ENCODE assay signal across 12 cellular contexts in genomic region chr6:46138281-46138680, GRCh38. TPM values are rescaled to one million over a fixed set of nuclear protein-coding genes. Genes with fewer than 3 reads are reported as not detected.
DNase-seq lines count a peak whose midpoint lies in the region; ATAC-seq and TF ChIP-seq lines count a peak whose summit lies in the region.
"Had no signal": no experiment of that assay in that cellular context is flagged by ENCODE, and none has a peak within 500 bp of the region (broad histone marks: within the 10 kb centered on the region; RNA-seq: fewer than 3 reads in every experiment).

No MANE protein-coding gene starts in this region.

- no peak overlapping the region for H2BK15ac ChIP-seq in neuronal stem cell (ENCODE audit: low read length)

- no peak overlapping the region for H2BK12ac ChIP-seq in neuronal stem cell (ENCODE audit: low read length)

- H4K91ac ChIP-seq in neuronal stem cell (ENCODE audit: low read depth, low read length, poor library complexity), result no peak overlapping the region

- H2BK5ac ChIP-seq in neuronal stem cell (ENCODE audit: low read length), result no peak overlapping the region

- H3K23ac ChIP-seq in neuronal stem cell (ENCODE audit: low read depth, low read length, poor library complexity), result no peak overlapping the region

- no peak overlapping the region for H2BK120ac ChIP-seq in neuronal stem cell (ENCODE audit: low read depth, low read length)

- TF ChIP-seq CTCF in foreskin keratinocyte (conservative IDR thresholded peaks at IDR 0.05), result no peak

- peaks cover 42% of the 10 kb centered on the region for H3K27me3 ChIP-seq in foreskin keratinocyte
- H3K27me3 ChIP-seq in neuronal stem cell (ENCODE audit: control insufficient read depth in 3 of 3, insufficient read depth in 3 of 3, low read depth in 1 of 3, low read length in 3 of 3), result no peaks in the 10 kb centered on the region
- H3K27me3 ChIP-seq: BLaER1 treated with 17β-estradiol and CSF1 and Interleukin-3, amounts not matched to agents 10 nM and 100 nM; heart right ventricle had no signal

- H3K4me2 ChIP-seq in neuronal stem cell (ENCODE audit: insufficient read depth, low read length, poor library complexity, severe bottlenecking), result no peak overlapping the region
- H3K4me2 ChIP-seq: BLaER1 treated with 17β-estradiol and CSF1 and Interleukin-3, amounts not matched to agents 10 nM and 100 nM had no signal

- WGBS in neuronal stem cell (ENCODE audit: extremely low coverage in 2 of 2, insufficient read length in 2 of 2, insufficient replicate concordance in 1 of 2), 2 donors, result no CpG with 5 or more reads among the region's 1 CpG

- no peaks in the 10 kb centered on the region for H3K36me3 ChIP-seq in neuronal stem cell (replicated peaks in 1 of 2; ENCODE audit: control insufficient read depth in 2 of 2, insufficient read depth in 2 of 2, low read length in 2 of 2)
- H3K36me3 ChIP-seq: BLaER1 treated with 17β-estradiol and CSF1 and Interleukin-3, amounts not matched to agents 10 nM and 100 nM had no signal

- in situ Hi-C loops in G401 (cut with HindIII; ENCODE audit: low sequenced_read_pairs), result no loop called here
- in situ Hi-C loops in ACHN (cut with HindIII; ENCODE audit: low pct_ligation_motif_present, low pct_unique_long_range_greater_than_20kb, low sequenced_read_pairs), result no loop called here

- H3K4me1 ChIP-seq in foreskin keratinocyte (no peaks in the 10 kb centered on the region), neuronal stem cell (ENCODE audit: control insufficient read depth in 2 of 2, insufficient read depth in 1 of 2, low read depth in 1 of 2, low read length in 2 of 2) (no peaks in the 10 kb centered on the region)
- H3K4me1 ChIP-seq: BLaER1 treated with 17β-estradiol and CSF1 and Interleukin-3, amounts not matched to agents 10 nM and 100 nM had no signal

- no peak overlapping the region for H3K4ac ChIP-seq in neuronal stem cell (ENCODE audit: low read length)

- H3K14ac ChIP-seq in neuronal stem cell (ENCODE audit: low read length), result no peak overlapping the region

- ATAC-seq in GM19467 (IDR thresholded peaks at IDR 0.05; ENCODE audit: unreplicated experiment) (peak; percentile 84), HG03045 (IDR thresholded peaks at IDR 0.05; ENCODE audit: unreplicated experiment) (peak; percentile 72), foreskin keratinocyte (no peak)
- ATAC-seq: heart right ventricle had no signal

- H2AK5ac ChIP-seq in neuronal stem cell (ENCODE audit: low read depth, low read length), result no peak overlapping the region

- H3K18ac ChIP-seq in neuronal stem cell (ENCODE audit: low read length), result no peak overlapping the region

- no peak overlapping the region for H2AFZ ChIP-seq in neuronal stem cell (ENCODE audit: low read length)

- no peak overlapping the region for H3K9ac ChIP-seq in neuronal stem cell (ENCODE audit: low read depth, low read length, poor library complexity)
- H3K9ac ChIP-seq: BLaER1 treated with 17β-estradiol and CSF1 and Interleukin-3, amounts not matched to agents 10 nM and 100 nM had no signal

- H3K9me3 ChIP-seq in neuronal stem cell (replicated peaks in 1 of 2; ENCODE audit: control insufficient read depth in 2 of 2, insufficient read depth in 1 of 2, low read depth in 1 of 2, low read length in 2 of 2), result no peaks in the 10 kb centered on the region
- H3K9me3 ChIP-seq: BLaER1 treated with 17β-estradiol and CSF1 and Interleukin-3, amounts not matched to agents 10 nM and 100 nM; heart right ventricle had no signal

- peak; percentile 53 for DNase-seq in G401 (ENCODE audit: low spot score)
- DNase-seq in NCI-H345 (lab: John Stamatoyannopoulos, UW), result peak; percentile 62
- no peak for DNase-seq in foreskin keratinocyte
- DNase-seq in NCI-H187 (lab: John Stamatoyannopoulos, UW), result no peak
- DNase-seq in neuronal stem cell (ENCODE audit: low spot score), result no peak
- no peak for DNase-seq in ACHN
- DNase-seq: activated T-cell treated with anti-CD3 and anti-CD28 coated beads for 4 hours, heart right ventricle, SIG-M5 had no signal

- no peak overlapping the region for H3K4me3 ChIP-seq in neuronal stem cell (ENCODE audit: low read length in 2 of 2)
- H3K4me3 ChIP-seq: BLaER1 treated with 17β-estradiol and CSF1 and Interleukin-3, amounts not matched to agents 10 nM and 100 nM; heart right ventricle had no signal

- H4K8ac ChIP-seq in neuronal stem cell (ENCODE audit: low read depth, low read length), result no peak overlapping the region

- H3K27ac ChIP-seq in foreskin keratinocyte (no peak overlapping the region), neuronal stem cell (replicated peaks; ENCODE audit: low read length) (no peak overlapping the region)
- H3K27ac ChIP-seq: BLaER1 treated with 17β-estradiol and CSF1 and Interleukin-3, amounts not matched to agents 10 nM and 100 nM; heart right ventricle had no signal

- H3K79me1 ChIP-seq in neuronal stem cell (ENCODE audit: low read depth, low read length), result no peaks in the 10 kb centered on the region

RNA-seq across cellular contexts. Expression of gene ENPP4, which starts 8.5 kb away (rescaled TPM):
- not detected in 2 replicates for total RNA-seq in G401 (2014; rRNA removed; shearing (Covaris generic))
- total RNA-seq in foreskin keratinocyte, result 0.07 and 0.14 TPM in 2 replicates
- polyA plus RNA-seq in foreskin keratinocyte, result 0.02 and 0.04 TPM in 2 replicates
- 5.6 TPM for polyA plus RNA-seq in neuronal stem cell (2013, experiment 1 of 2)
- polyA plus RNA-seq in neuronal stem cell (2013, experiment 2 of 2), result 5.5 TPM

RNA-seq across cellular contexts. Expression of gene ENPP5, which starts 32.5 kb away (rescaled TPM):
- total RNA-seq in G401 (2014; rRNA removed; shearing (Covaris generic)), result not detected in 2 replicates
- total RNA-seq in foreskin keratinocyte, result 0.74 and 1.4 TPM in 2 replicates
- polyA plus RNA-seq in foreskin keratinocyte, result 0.41 and 0.43 TPM in 2 replicates
- 3.6 TPM for polyA plus RNA-seq in neuronal stem cell (2013, experiment 1 of 2)
- polyA plus RNA-seq in neuronal stem cell (2013, experiment 2 of 2), result 3.3 TPM

Comparison
In these comparisons a context has a peak if more than half of its experiments do, and no peak if none do; other contexts are left out.
1. DNase-seq: peak in G401 (single experiment) and NCI-H345 (single experiment); none in foreskin keratinocyte (0 of 2), NCI-H187 (0 of 2), neuronal stem cell (single experiment) and ACHN (single experiment).